In the genomic region with DNA sequence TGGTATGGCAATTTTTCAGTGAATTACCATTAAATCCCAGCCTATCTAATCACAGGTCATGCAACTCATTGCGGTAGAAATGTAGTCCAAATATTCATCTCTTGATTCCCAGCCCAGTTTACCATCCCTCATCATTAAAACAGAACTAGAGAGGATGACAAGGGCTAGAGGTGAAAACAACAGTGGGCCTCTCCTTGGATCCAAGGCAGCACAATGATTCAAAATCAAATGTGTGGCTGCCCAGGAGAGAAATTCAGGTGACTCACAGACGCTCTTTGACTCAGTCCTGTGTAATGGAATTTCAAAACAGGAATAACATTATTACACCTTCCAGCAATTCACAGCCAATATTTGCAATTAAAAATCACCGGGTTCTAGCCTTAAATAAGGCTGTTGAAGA, we compare ENCODE assay signal across 13 cellular contexts.
DNase-seq lines count a peak whose midpoint lies in the region; ATAC-seq and TF ChIP-seq lines count a peak whose summit lies in the region.
"Had no signal": no experiment of that assay in that cellular context is flagged by ENCODE, and none has a peak within 500 bp of the region (broad histone marks: within the 10 kb centered on the region; RNA-seq: fewer than 3 reads in every experiment).

No MANE protein-coding gene starts in this region.

- TF ChIP-seq CTCF in cardiac fibroblast (IDR thresholded peaks at IDR 0.05; ENCODE audit: low read depth, low read length): no peak

- H3K4me3 ChIP-seq in cardiac fibroblast (replicated peaks in 1 of 2; ENCODE audit: low read depth in 2 of 2, low read length in 2 of 2): no peak overlapping the region
- H3K4me3 ChIP-seq: BLaER1 treated with 17β-estradiol and CSF1 and Interleukin-3, amounts not matched to agents 10 nM and 100 nM; dorsolateral prefrontal cortex had no signal

- no peak for ATAC-seq in GM18867 (IDR thresholded peaks at IDR 0.05; ENCODE audit: unreplicated experiment)
- ATAC-seq in GM18870 (IDR thresholded peaks at IDR 0.05; ENCODE audit: unreplicated experiment): no peak
- ATAC-seq: T-helper 17 cell had no signal

- DNase-seq in AG20443 (ENCODE audit: low spot score) (peak; percentile 37), LHCN-M2 (ENCODE audit: low read depth) (peak; percentile 35), cardiac fibroblast (ENCODE audit: low read depth in 2 of 2) (peak; percentile 17 to 77), myocyte (ENCODE audit: low read depth) (peak; percentile 69), OCI-M2 (lab: John Stamatoyannopoulos, UW; ENCODE audit: unreplicated experiment) (no peak), hypothalamus (lab: John Stamatoyannopoulos, UW) (no peak)
- DNase-seq: activated CD4-positive, alpha-beta memory T cell treated with anti-CD3 and anti-CD28 coated beads for 36 hours; mesendoderm; T-helper 17 cell had no signal

Comparison
In these comparisons a context has a peak if more than half of its experiments do, and no peak if none do; other contexts are left out.
1. DNase-seq: peak in AG20443 (single experiment), LHCN-M2 (single experiment), cardiac fibroblast (2 of 2) and myocyte (single experiment); none in OCI-M2 (single experiment) and hypothalamus (0 of 51).